Comparison of ENCODE assay signal across 9 cellular contexts in the genomic region with DNA sequence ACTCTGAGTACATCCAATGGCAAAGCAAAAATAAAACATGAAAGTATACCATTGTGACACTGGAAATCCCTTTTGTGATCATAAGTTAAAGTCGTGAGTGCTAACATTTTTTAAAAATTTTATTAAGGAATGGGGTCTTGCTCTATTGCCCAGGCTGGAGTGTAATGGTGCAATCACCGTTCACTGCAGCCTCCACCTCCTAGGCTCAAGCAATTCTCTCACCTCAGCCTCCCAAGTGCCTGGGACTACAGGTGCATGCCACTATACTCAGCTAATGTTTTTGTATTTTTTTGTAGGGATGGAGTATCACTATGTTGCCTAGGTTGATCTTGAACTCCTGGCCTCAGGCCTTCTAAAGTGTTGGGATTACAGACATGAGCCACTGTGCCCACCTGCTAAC. TPM values are rescaled to one million over a fixed set of nuclear protein-coding genes. Genes with fewer than 3 reads are reported as not detected.
"Had no signal": no experiment of that assay in that cellular context is flagged by ENCODE, and none has a peak within 500 bp of the region (broad histone marks: within the 10 kb centered on the region; RNA-seq: fewer than 3 reads in every experiment).

No MANE protein-coding gene starts in this region.

- FAIRE-seq: G401.6, GM12878, GM12891, GM12892, GM18507, GM19239 had no signal

- DNase-seq: GDM1, GF-D8 had no signal

- H3K4me3 ChIP-seq: GM12878 had no signal

- ATAC-seq: GM12878 had no signal

RNA-seq across cellular contexts. Expression of gene TNFAIP6, which starts 14.3 kb away (rescaled TPM):
- total RNA-seq: G401 had no signal

RNA-seq across cellular contexts. Expression of gene NMI, which starts 53.6 kb away (rescaled TPM):
- total RNA-seq: G401 had no signal
